8 cellular contexts compared by ENCODE assay signal in genomic region chr12:14774944-14775651, GRCh38. TPM values are rescaled to one million over a fixed set of nuclear protein-coding genes. Genes with fewer than 3 reads are reported as not detected.
DNase-seq lines count a peak whose midpoint lies in the region; ATAC-seq, FAIRE-seq and TF ChIP-seq lines count a peak whose summit lies in the region.

No MANE protein-coding gene starts in this region.

- no peak overlapping the region for H4K5ac ChIP-seq in H1 (ENCODE audit: insufficient read length, low read depth, low read length)

- H3K4me1 Mint-ChIP-seq in memory B cell: peaks cover 18% of the 10 kb centered on the region

- no peak for TF ChIP-seq POLR2A in H1 (IDR thresholded peaks at IDR 0.05; ENCODE audit: control extremely low read depth in 1 of 2, low read depth in 2 of 2, low read length in 2 of 2)
- TF ChIP-seq POLR2A in stomach (IDR thresholded peaks at IDR 0.05): no peak

- no peaks in the 10 kb centered on the region for H3K36me3 Mint-ChIP-seq in memory B cell

- no peak for ATAC-seq in memory B cell (ENCODE audit: low read depth)

- H3K9me3 Mint-ChIP-seq in memory B cell: no peaks in the 10 kb centered on the region

- peaks cover 0 to 3% (median 0%) of the 10 kb centered on the region in 4 experiments; a peak in 1 of 7 replicates for H3K4me1 ChIP-seq in H1 (replicated peaks in 1 of 4; ENCODE audit: control insufficient read depth in 3 of 4, insufficient read depth in 4 of 4, low read length in 3 of 4)
- H3K4me1 ChIP-seq in stomach: peaks cover 16 to 48% (median 32%) of the 10 kb centered on the region in 4 donors

- peaks cover 4% of the 10 kb centered on the region for H3K23me2 ChIP-seq in H1 (ENCODE audit: low read depth, low read length)

- H3K27me3 Mint-ChIP-seq in memory B cell: no peaks in the 10 kb centered on the region

- H2BK15ac ChIP-seq in H1 (ENCODE audit: low read length): no peak overlapping the region

- intact Hi-C loops in stomach (cut with DNase I; ENCODE audit: low total_unique reads): no loop called here

- peaks cover 0 to 14% of the 10 kb centered on the region in 2 experiments; a peak in 2 of 4 replicates for H3K79me2 ChIP-seq in H1 (ENCODE audit: control insufficient read depth in 1 of 2, insufficient read depth in 2 of 2, low read length in 2 of 2)

- H3K4me2 ChIP-seq in H1 (ENCODE audit: insufficient read depth in 1 of 2, low read depth in 2 of 2, low read length in 2 of 2): peak overlapping the region; percentile 76 to 81

- no peak overlapping the region for H4K91ac ChIP-seq in H1 (replicated peaks; ENCODE audit: insufficient read length, low read length)

- POLR2A ChIA-PET in H1 (lab: Charles Lee; ENCODE audit: partially characterized antibody): interaction anchor here (0.6 to 7.3 kb wide), 23 partner anchors 6 to 226 kb away, joined by 3 to 136 read pairs (median 4); partner anchors contain the start of genes C12orf60 and WBP11

- H2BK20ac ChIP-seq in H1 (ENCODE audit: low read length): no peak overlapping the region

- no peak overlapping the region for H3K56ac ChIP-seq in H1 (replicated peaks; ENCODE audit: insufficient read length, low read depth, low read length)

- H3K27ac ChIP-seq in H1 (ENCODE audit: low read depth, low read length) (0 out of 2 replicates have a peak overlapping the region, but pooled peaks have one; percentile 34), stomach (peak overlapping the region; percentile 92 to 99 (median 97))

- FAIRE-seq in H1 (lab: Jason Lieb, UNC): no peak

- CTCF ChIA-PET in H1 (lab: Charles Lee; ENCODE audit: partially characterized antibody): interaction anchor here (1.2 to 4.6 kb wide), 5 partner anchors 10 to 118 kb away, joined by 3 to 24 read pairs (median 9); no protein-coding TSS in a partner anchor

- no peak overlapping the region for H2AK5ac ChIP-seq in H1 (ENCODE audit: low read depth, low read length)

- TF ChIP-seq RAD21 in H1 (IDR thresholded peaks at IDR 0.05 in 1 of 2, conservative IDR thresholded peaks at IDR 0.05 in 1 of 2; ENCODE audit: low read depth in 2 of 2, low read length in 2 of 2): peak in 1 of 2 experiments; percentile 22; a peak in 1 of 4 replicates

- no peak overlapping the region for H3K23ac ChIP-seq in H1 (ENCODE audit: insufficient read length)

- peak overlapping the region; percentile 55; the same call in 1 of the 2 replicates for H2BK12ac ChIP-seq in H1 (ENCODE audit: low read depth, low read length)

- no peak overlapping the region for H3K18ac ChIP-seq in H1 (ENCODE audit: extremely low read depth, low read length)

- peak overlapping the region; percentile 92 for H3K27ac Mint-ChIP-seq in memory B cell

- in situ Hi-C loops in ACHN (cut with HindIII; ENCODE audit: low pct_ligation_motif_present, low pct_unique_long_range_greater_than_20kb, low sequenced_read_pairs): no loop called here

- peak overlapping the region; percentile 90 for H3K4me3 Mint-ChIP-seq in memory B cell

- DNase-seq in ACHN (peak; percentile 62), HUDEP-2 (lab: John Stamatoyannopoulos, UW; ENCODE audit: unreplicated experiment in 76 of 76) (peak in 43 of 76 experiments; percentile 4 to 65 (median 28)), H1 (ENCODE audit: low read depth in 1 of 2, low spot score in 2 of 2) (peak in 1 of 2 experiments; percentile 63), memory B cell (ENCODE audit: low spot score in 2 of 2) (peak in 1 of 2 donors; percentile 32), stomach (peak; percentile 56), GF-D8 (lab: John Stamatoyannopoulos, UW) (no peak), globus pallidus (ENCODE audit: low spot score) (no peak)
- peak; percentile 9 for DNase-seq in activated CD4-positive, alpha-beta T cell treated with anti-CD3 and anti-CD28 coated beads, Interleukin-2, amount 50 U/mL, for 1 hour

- H3K36me3 ChIP-seq in H1 (ENCODE audit: control insufficient read depth in 2 of 4, insufficient read depth in 4 of 4, low read length in 3 of 4): no peaks in the 10 kb centered on the region
- no peaks in the 10 kb centered on the region for H3K36me3 ChIP-seq in stomach

- no peak for TF ChIP-seq CTCF in H1 (IDR thresholded peaks at IDR 0.05; ENCODE audit: control extremely low read depth in 1 of 3, insufficient read depth in 1 of 3, low read depth in 1 of 3, low read length in 3 of 3)
- TF ChIP-seq CTCF in stomach (IDR thresholded peaks at IDR 0.05): no peak

- H3K4me3 ChIP-seq in H1 (ENCODE audit: extremely low read depth in 1 of 4, insufficient read depth in 2 of 4, low read depth in 3 of 4, low read length in 4 of 4) (peak overlapping the region; percentile 75 to 93 (median 86)), stomach (peak overlapping the region; percentile 60 to 91 (median 73))

- peak overlapping the region; percentile 77; the same call in 1 of the 2 replicates for H2BK5ac ChIP-seq in H1 (ENCODE audit: low read depth, low read length)

- H2BK120ac ChIP-seq in H1 (replicated peaks; ENCODE audit: low read depth, low read length): no peak overlapping the region

- H3K9me3 ChIP-seq in H1 (ENCODE audit: insufficient read depth in 2 of 2, low read depth in 1 of 2, low read length in 1 of 2): no peaks in the 10 kb centered on the region
- no peaks in the 10 kb centered on the region for H3K9me3 ChIP-seq in stomach

- H3K9ac ChIP-seq in H1 (replicated peaks in 1 of 4; ENCODE audit: extremely low read depth in 1 of 4, low read depth in 3 of 4, low read length in 3 of 4): peak overlapping the region in 3 of 4 experiments; percentile 3 to 61 (median 60); a peak in 3 of 7 replicates

- H4K20me1 ChIP-seq in H1 (replicated peaks in 1 of 2; ENCODE audit: control insufficient read depth in 1 of 2, insufficient read depth in 2 of 2, low read length in 2 of 2): peaks cover 0 to 8% of the 10 kb centered on the region in 2 experiments

- H3K14ac ChIP-seq in H1 (ENCODE audit: insufficient read length): no peak overlapping the region

- no peak overlapping the region for H3K4ac ChIP-seq in H1 (replicated peaks; ENCODE audit: insufficient read length, low read depth, low read length)

- H2AFZ ChIP-seq in H1 (ENCODE audit: low read length): no peak overlapping the region

- no peak for TF ChIP-seq EP300 in H1 (IDR thresholded peaks at IDR 0.05; ENCODE audit: borderline replicate concordance in 1 of 2, low read depth in 2 of 2, low read length in 2 of 2)
- no peak for TF ChIP-seq EP300 in stomach (IDR thresholded peaks at IDR 0.05)

- no peaks in the 10 kb centered on the region for H3K79me1 ChIP-seq in H1 (ENCODE audit: low read depth, low read length)

- H4K8ac ChIP-seq in H1 (ENCODE audit: extremely low read depth, insufficient read depth, low read length): no peak overlapping the region

- H3K27me3 ChIP-seq in H1 (replicated peaks in 1 of 4; ENCODE audit: control insufficient read depth in 3 of 4, extremely low read depth in 1 of 4, insufficient read depth in 3 of 4, low read length in 3 of 4) (no peaks in the 10 kb centered on the region), stomach (no peaks in the 10 kb centered on the region)

- WGBS in H1 (ENCODE audit: extremely low coverage in 1 of 2, insufficient coverage in 1 of 2, insufficient read length in 1 of 2, insufficient replicate concordance in 2 of 2, low coverage in 1 of 2, low lambda C conversion rate in 2 of 2, missing lambda C conversion rate in 1 of 2), 2 experiments: 12% methylated on average over 33 of the region's 33 CpGs; no CpG with 5 or more reads in 1 of the 2 experiments
- WGBS in stomach, 5 donors: 1 to 4% (median 3%) methylated on average over 23 to 33 of the region's 33 CpGs

TF ChIP-seq in H1, 55 proteins besides CTCF, POLR2A, EP300 and RAD21 (continues in another document):
- TF ChIP-seq CEBPB (IDR thresholded peaks at IDR 0.05; ENCODE audit: low read depth, low read length): 0 out of 2 replicates have a peak, but pooled peaks have one; percentile 12
- TF ChIP-seq POLR2AphosphoS5 (IDR thresholded peaks at IDR 0.05; ENCODE audit: low read depth, low read length): 0 out of 2 replicates have a peak, but pooled peaks have one; percentile 36
- TF ChIP-seq FOSL1 (IDR thresholded peaks at IDR 0.05; ENCODE audit: insufficient read depth, low read depth, low read length): no peak
- peak; percentile 9 for TF ChIP-seq RBBP5 (IDR thresholded peaks at IDR 0.05; ENCODE audit: borderline replicate concordance, low read depth, low read length)

RNA-seq across cellular contexts. Expression of gene WBP11, which starts 28.2 kb away (rescaled TPM):
- 122 and 134 TPM in 2 replicates for total RNA-seq in H1 (2021; fragmentation: NEBNext Ultra II Directional; extraction: Animal tissue kit (Norgen Biotek cat#: 25700))
- polyA plus RNA-seq in H1 (2011; rRNA removed): 22.1 and 24.0 TPM in 2 replicates
- polyA plus RNA-seq in H1 (2011; cell fraction: cytosol; rRNA removed): 13.6 TPM
- 19.4 TPM for polyA plus RNA-seq in H1 (2011; cell fraction: nucleus; rRNA removed)
- polyA plus RNA-seq in H1 (2012, experiment 1 of 2): 48.7 to 91.9 TPM (median 53.8 TPM) in 4 replicates
- polyA plus RNA-seq in H1 (2012, experiment 2 of 2): 29.8 TPM
- 86.1 TPM for polyA plus RNA-seq in H1 (2013, experiment 1 of 2)
- polyA plus RNA-seq in H1 (2013, experiment 2 of 2): 94.0 TPM
- polyA minus RNA-seq in H1 (2011; rRNA and poly(A)+ RNA removed): 17.5 and 18.9 TPM in 2 replicates
- polyA minus RNA-seq in H1 (2011; cell fraction: cytosol; rRNA and poly(A)+ RNA removed): 24.6 TPM
- polyA minus RNA-seq in H1 (2011; cell fraction: nucleus; rRNA and poly(A)+ RNA removed): 23.2 TPM
- 10 to 100 TPM in 4 of 5 donors, 1 to 10 TPM in 1; 1.4 to 65.9 (median 19.2) TPM for total RNA-seq in stomach
- polyA plus RNA-seq in stomach: 10 to 100 TPM; 12.7 to 16.0 (median 13.0) TPM

RNA-seq across cellular contexts. Expression of gene C12orf60, which starts 28.4 kb away (rescaled TPM):
- 1.2 and 1.5 TPM in 2 replicates for total RNA-seq in H1 (2021; fragmentation: NEBNext Ultra II Directional; extraction: Animal tissue kit (Norgen Biotek cat#: 25700))
- polyA plus RNA-seq in H1 (2011; rRNA removed) (0.91 and 1.2 TPM in 2 replicates), stomach (1 to 10 TPM; 1.1 to 2.4 (median 1.4) TPM)
- polyA plus RNA-seq in H1 (2011; cell fraction: cytosol; rRNA removed): 1.2 TPM
- polyA plus RNA-seq in H1 (2011; cell fraction: nucleus; rRNA removed): 1.4 TPM
- 0.55 to 1.5 TPM (median 0.97 TPM) in 4 replicates for polyA plus RNA-seq in H1 (2012, experiment 1 of 2)
- polyA plus RNA-seq in H1 (2012, experiment 2 of 2): 0.56 TPM
- 1.8 TPM for polyA plus RNA-seq in H1 (2013, experiment 1 of 2)
- polyA plus RNA-seq in H1 (2013, experiment 2 of 2): 1.6 TPM
- polyA minus RNA-seq in H1 (2011; rRNA and poly(A)+ RNA removed): 0.88 and 1.0 TPM in 2 replicates
- polyA minus RNA-seq in H1 (2011; cell fraction: cytosol; rRNA and poly(A)+ RNA removed): 1.1 TPM
- 2.7 TPM for polyA minus RNA-seq in H1 (2011; cell fraction: nucleus; rRNA and poly(A)+ RNA removed)
- total RNA-seq in stomach: 1 to 10 TPM in 3 of 5 donors, not detected in 2; 1.0 to 3.1 (median 1.5) TPM

RNA-seq across cellular contexts. Expression of gene SMCO3, which starts 38.9 kb away (rescaled TPM):
- not detected in 2 replicates for total RNA-seq in H1 (2021; fragmentation: NEBNext Ultra II Directional; extraction: Animal tissue kit (Norgen Biotek cat#: 25700))
- polyA plus RNA-seq in H1 (2011; rRNA removed): not detected in 2 replicates
- not detected for polyA plus RNA-seq in H1 (2011; cell fraction: cytosol; rRNA removed)
- not detected for polyA plus RNA-seq in H1 (2011; cell fraction: nucleus; rRNA removed)
- polyA plus RNA-seq in H1 (2012, experiment 1 of 2): 0.08 TPM in 1 of 4 replicates, not detected in the others
- not detected for polyA plus RNA-seq in H1 (2012, experiment 2 of 2)
- polyA plus RNA-seq in H1 (2013, experiment 1 of 2): not detected
- not detected for polyA plus RNA-seq in H1 (2013, experiment 2 of 2)
- polyA minus RNA-seq in H1 (2011; rRNA and poly(A)+ RNA removed): not detected in 2 replicates
- not detected for polyA minus RNA-seq in H1 (2011; cell fraction: cytosol; rRNA and poly(A)+ RNA removed)
- not detected for polyA minus RNA-seq in H1 (2011; cell fraction: nucleus; rRNA and poly(A)+ RNA removed)
- 1 to 10 TPM in 1 of 5 donors, not detected in 4; 2.4 TPM for total RNA-seq in stomach
- not detected for polyA plus RNA-seq in stomach

Comparison
In these comparisons a context has a peak if more than half of its experiments do, and no peak if none do; other contexts are left out.
1. DNase-seq: peak in ACHN (single experiment), HUDEP-2 (43 of 76), activated CD4-positive, alpha-beta T cell treated with anti-CD3 and anti-CD28 coated beads, Interleukin-2, amount 50 U/mL, for 1 hour (single experiment) and stomach (single experiment); none in GF-D8 (single experiment) and globus pallidus (single experiment).